ENCODE assay signal across 1 cellular context in the genomic region with DNA sequence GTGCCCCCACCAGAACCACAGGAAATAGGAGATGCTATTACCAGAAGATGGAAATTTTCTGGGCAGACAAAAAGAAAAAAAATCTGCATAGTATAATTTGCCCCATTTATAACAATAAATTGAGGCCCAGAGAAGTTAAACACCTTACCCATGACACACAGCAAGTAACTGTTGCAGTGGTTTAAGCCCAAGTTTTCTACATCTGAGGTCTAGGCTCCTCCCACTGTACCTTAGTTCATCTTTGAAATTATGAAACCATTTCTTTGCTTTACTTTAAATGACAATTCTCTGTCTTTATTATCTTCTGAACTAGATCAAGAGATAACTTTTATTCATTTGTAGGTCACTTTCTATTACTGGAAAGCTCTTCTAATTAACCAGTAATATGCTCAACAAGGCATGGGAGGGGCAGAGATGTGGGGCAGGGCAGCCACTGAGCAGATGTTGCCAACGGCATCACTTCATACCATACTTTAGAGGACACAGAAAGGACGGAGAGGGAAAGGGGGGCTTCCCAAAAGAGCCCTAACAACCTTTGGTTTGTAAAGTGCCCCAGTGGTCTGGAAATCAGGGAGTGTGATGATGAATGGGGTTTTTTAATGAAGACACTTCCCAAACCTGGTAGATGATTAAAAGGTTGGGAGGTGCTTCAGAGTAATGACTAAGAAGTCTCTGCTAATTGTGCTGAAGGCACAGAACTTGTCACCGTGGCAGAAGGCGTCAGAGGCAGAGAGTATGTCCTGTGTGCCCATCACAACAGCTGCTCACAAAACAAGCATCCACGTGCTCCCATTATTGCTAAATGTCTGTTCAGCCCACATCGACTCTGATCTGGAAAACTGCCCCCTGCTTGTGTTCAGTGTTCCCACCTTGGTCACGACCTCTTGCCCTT.
A peak's percentile ranks its signal among the peaks of the same experiment; 100 is the strongest.
TF ChIP-seq lines count a peak whose summit lies in the region.

No MANE protein-coding gene starts in this region.

TF ChIP-seq in HepG2, 621 proteins besides CTCF, POLR2A, EP300 and RAD21:
- no peak for TF ChIP-seq SIN3A (IDR thresholded peaks at IDR 0.05; ENCODE audit: borderline replicate concordance, low read depth, low read length)
- no peak for TF ChIP-seq HES4 (CRISPR knock-in tag; IDR thresholded peaks at IDR 0.05; ENCODE audit: borderline replicate concordance)
- 0 out of 2 replicates have a peak, but pooled peaks have one; percentile 23 for TF ChIP-seq NR2F6 (IDR thresholded peaks at IDR 0.05)
- no peak for TF ChIP-seq NR2F6 (CRISPR knock-in tag; IDR thresholded peaks at IDR 0.05)
- no peak for TF ChIP-seq ARHGAP35 (CRISPR knock-in tag; IDR thresholded peaks at IDR 0.05; ENCODE audit: borderline replicate concordance)
- TF ChIP-seq HNF4A (CRISPR knock-in tag; IDR thresholded peaks at IDR 0.05), result 0 out of 2 replicates have a peak, but pooled peaks have one; percentile 7
- no peak for TF ChIP-seq ZSCAN30 (CRISPR knock-in tag; IDR thresholded peaks at IDR 0.05)
- TF ChIP-seq, protein P1, sequence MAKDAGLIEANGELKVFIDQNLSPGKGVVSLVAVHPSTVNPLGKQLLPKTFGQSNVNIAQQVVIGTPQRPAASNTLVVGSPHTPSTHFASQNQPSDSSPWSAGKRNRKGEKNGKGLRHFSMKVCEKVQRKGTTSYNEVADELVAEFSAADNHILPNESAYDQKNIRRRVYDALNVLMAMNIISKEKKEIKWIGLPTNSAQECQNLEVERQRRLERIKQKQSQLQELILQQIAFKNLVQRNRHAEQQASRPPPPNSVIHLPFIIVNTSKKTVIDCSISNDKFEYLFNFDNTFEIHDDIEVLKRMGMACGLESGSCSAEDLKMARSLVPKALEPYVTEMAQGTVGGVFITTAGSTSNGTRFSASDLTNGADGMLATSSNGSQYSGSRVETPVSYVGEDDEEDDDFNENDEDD (CRISPR knock-in tag; IDR thresholded peaks at IDR 0.05; ENCODE audit: borderline replicate concordance), result no peak
TF ChIP-seq in HepG2: peak in this region for 2.
